15 cellular contexts compared by ENCODE assay signal in the genomic region with DNA sequence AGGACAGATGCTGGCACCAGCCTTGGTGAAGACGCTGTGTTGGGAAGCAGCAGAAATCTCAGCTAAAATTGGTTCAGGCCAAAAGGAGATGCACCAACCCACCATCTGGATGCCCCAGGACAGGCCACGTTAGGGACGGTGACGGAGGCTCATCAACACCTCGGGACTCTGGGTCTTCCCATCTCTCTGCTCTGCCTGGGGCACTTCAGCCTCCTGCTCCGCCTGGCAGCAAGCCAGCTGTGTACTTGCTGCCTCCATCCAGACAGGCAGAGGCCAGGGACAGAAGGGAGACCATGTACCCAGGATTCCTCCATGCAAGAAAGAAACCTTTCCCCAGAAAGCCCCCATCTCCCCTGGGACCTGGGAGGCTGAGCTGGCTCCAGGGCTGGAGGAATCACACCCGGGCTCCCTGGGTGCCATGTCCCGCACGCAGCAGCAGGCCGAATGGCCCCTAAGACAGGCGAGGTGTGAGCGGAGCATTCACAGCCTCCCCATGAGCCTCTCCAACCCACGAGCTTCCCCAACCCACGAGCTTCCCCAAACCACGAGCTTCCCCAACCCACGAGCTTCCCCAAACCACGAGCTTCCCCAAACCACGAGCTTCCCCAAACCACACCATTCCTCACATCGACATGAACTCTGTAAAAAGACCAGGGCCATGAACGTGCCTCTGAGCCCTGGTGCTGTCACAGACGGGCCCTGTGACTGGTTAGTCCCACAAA.
DNase-seq lines count a peak whose midpoint lies in the region; ATAC-seq, FAIRE-seq and TF ChIP-seq lines count a peak whose summit lies in the region.
"Had no signal": no experiment of that assay in that cellular context is flagged by ENCODE, and none has a peak within 500 bp of the region (broad histone marks: within the 10 kb centered on the region; RNA-seq: fewer than 3 reads in every experiment).

No MANE protein-coding gene starts in this region.

- intact Hi-C loops in left lung (cut with DNase I) = no loop called here
- intact Hi-C loops in CD4-positive, alpha-beta T cell (cut with DNase I, micrococcal nuclease) = no loop called here

- H3K27me3 Mint-ChIP-seq in stimulated activated naive CD8-positive, alpha-beta T cell treated with anti-CD3 and anti-CD28 coated beads, Interleukin-15, amount 100 ng/mL, for 72 hours = peaks cover 19% of the 10 kb centered on the region
- peaks cover 4% of the 10 kb centered on the region for H3K27me3 Mint-ChIP-seq in brain
- H3K27me3 Mint-ChIP-seq in CD4-positive, alpha-beta T cell = peaks cover 7% of the 10 kb centered on the region

- H3K27ac Mint-ChIP-seq in stimulated activated naive CD8-positive, alpha-beta T cell treated with anti-CD3 and anti-CD28 coated beads, Interleukin-15, amount 100 ng/mL, for 72 hours = no peak overlapping the region
- peak overlapping the region in 3 of 5 experiments; percentile 81 to 87 (median 84) for H3K27ac Mint-ChIP-seq in brain
- H3K27ac Mint-ChIP-seq in CD4-positive, alpha-beta T cell = no peak overlapping the region
- H3K27ac Mint-ChIP-seq: activated naive CD8-positive, alpha-beta T cell treated with anti-CD3 and anti-CD28 coated beads, Interleukin-2, amount 50 U/mL, for 24 hours; effector memory CD8-positive, alpha-beta T cell; T-helper 2 cell treated with Interferon-gamma antibody and Interleukin-4, amounts not matched to agents 5 μg/mL and 100 μg/mL, for 36 hours had no signal

- H3K36me3 Mint-ChIP-seq in brain = no peaks in the 10 kb centered on the region
- H3K36me3 Mint-ChIP-seq in CD4-positive, alpha-beta T cell (ENCODE audit: low read depth) = no peaks in the 10 kb centered on the region

- H3K4me1 Mint-ChIP-seq in stimulated activated naive CD8-positive, alpha-beta T cell treated with anti-CD3 and anti-CD28 coated beads, Interleukin-15, amount 100 ng/mL, for 72 hours = peaks cover 4% of the 10 kb centered on the region
- H3K4me1 Mint-ChIP-seq in brain = peaks cover 35% of the 10 kb centered on the region
- H3K4me1 Mint-ChIP-seq in CD4-positive, alpha-beta T cell (ENCODE audit: low read depth) = no peaks in the 10 kb centered on the region
- H3K4me1 Mint-ChIP-seq: activated naive CD8-positive, alpha-beta T cell treated with anti-CD3 and anti-CD28 coated beads, Interleukin-2, amount 50 U/mL, for 24 hours had no signal

- H3K4me3 ChIP-seq in left lung (no peak overlapping the region), BE2C (ENCODE audit: low read depth, low read length) (no peak overlapping the region)

- H3K9me3 ChIP-seq in left lung (no peaks in the 10 kb centered on the region), BE2C (no peaks in the 10 kb centered on the region)
- no peaks in the 10 kb centered on the region for H3K9me3 ChIP-seq in CD4-positive, alpha-beta T cell (ENCODE audit: control insufficient read depth, low read length)

- H3K27me3 ChIP-seq in left lung (peaks cover 0 to 63% of the 10 kb centered on the region in 2 donors), BE2C (no peaks in the 10 kb centered on the region; the same call in 1 of the 2 replicates)
- no peaks in the 10 kb centered on the region for H3K27me3 ChIP-seq in CD4-positive, alpha-beta T cell (ENCODE audit: control insufficient read depth, insufficient read depth, low read length)

- TF ChIP-seq CTCF in brain (conservative IDR thresholded peaks at IDR 0.05) (no peak), left lung (IDR thresholded peaks at IDR 0.05) (no peak), BE2C (IDR thresholded peaks at IDR 0.05; ENCODE audit: low read depth, low read length) (no peak)
- TF ChIP-seq CTCF in CD4-positive, alpha-beta T cell (IDR thresholded peaks at IDR 0.05) = no peak

- no peak overlapping the region for H3K27ac ChIP-seq in left lung
- H3K27ac ChIP-seq in CD4-positive, alpha-beta T cell (ENCODE audit: low read depth, low read length) = no peak overlapping the region

- peak; percentile 15 for ATAC-seq in stimulated activated naive CD8-positive, alpha-beta T cell treated with anti-CD3 and anti-CD28 coated beads, Interleukin-15, Interleukin-2, amounts not matched to agents 100 U/mL and 50 U/mL, for 24 hours
- no peak for ATAC-seq in stimulated activated naive CD8-positive, alpha-beta T cell treated with anti-CD3 and anti-CD28 coated beads, Interleukin-15, amount 100 ng/mL, for 72 hours
- ATAC-seq in left lung (peak; percentile 12), HG03108 (IDR thresholded peaks at IDR 0.05; ENCODE audit: unreplicated experiment) (no peak)
- ATAC-seq in CD4-positive, alpha-beta T cell (ENCODE audit: poor library complexity) = no peak
- ATAC-seq: activated naive CD8-positive, alpha-beta T cell treated with anti-CD3 and anti-CD28 coated beads, Interleukin-2, amount 50 U/mL, for 24 hours; effector memory CD8-positive, alpha-beta T cell had no signal

- DNase-seq in stimulated activated naive CD8-positive, alpha-beta T cell treated with anti-CD3 and anti-CD28 coated beads, Interleukin-15, Interleukin-2, amounts not matched to agents 100 U/mL and 50 U/mL, for 24 hours = no peak
- DNase-seq in stimulated activated naive CD8-positive, alpha-beta T cell treated with anti-CD3 and anti-CD28 coated beads, Interleukin-15, amount 100 ng/mL, for 72 hours = no peak
- DNase-seq in left lung (no peak), frontal cortex (ENCODE audit: low spot score in 2 of 2) (no peak), BE2C (no peak)
- no peak for DNase-seq in CD4-positive, alpha-beta T cell
- DNase-seq: activated CD4-positive, CD25-positive, alpha-beta regulatory T cell; activated naive CD8-positive, alpha-beta T cell treated with anti-CD3 and anti-CD28 coated beads, Interleukin-2, amount 50 U/mL, for 24 hours; effector memory CD8-positive, alpha-beta T cell; KG1; NCI-H1048 had no signal

- no peaks in the 10 kb centered on the region for H3K9me3 Mint-ChIP-seq in stimulated activated naive CD8-positive, alpha-beta T cell treated with anti-CD3 and anti-CD28 coated beads, Interleukin-15, amount 100 ng/mL, for 72 hours
- peaks cover 0 to 4% (median 0%) of the 10 kb centered on the region in 5 experiments for H3K9me3 Mint-ChIP-seq in brain
- no peaks in the 10 kb centered on the region for H3K9me3 Mint-ChIP-seq in CD4-positive, alpha-beta T cell
- H3K9me3 Mint-ChIP-seq: activated naive CD8-positive, alpha-beta T cell treated with anti-CD3 and anti-CD28 coated beads, Interleukin-2, amount 50 U/mL, for 24 hours; effector memory CD8-positive, alpha-beta T cell; neural crest cell; T-helper 2 cell treated with Interferon-gamma antibody and Interleukin-4, amounts not matched to agents 5 μg/mL and 100 μg/mL, for 36 hours had no signal

- H3K4me1 ChIP-seq in left lung = peaks cover 0 to 12% of the 10 kb centered on the region in 2 donors
- no peaks in the 10 kb centered on the region for H3K4me1 ChIP-seq in BE2C

- no peak for FAIRE-seq in frontal cortex (lab: Jason Lieb, UNC)

- H3K36me3 ChIP-seq in left lung (no peaks in the 10 kb centered on the region), BE2C (no peaks in the 10 kb centered on the region)

- POLR2A ChIA-PET in CD4-positive, alpha-beta T cell (lab: Charles Lee) = no interaction called here

- no peak overlapping the region for H3K4me3 Mint-ChIP-seq in stimulated activated naive CD8-positive, alpha-beta T cell treated with anti-CD3 and anti-CD28 coated beads, Interleukin-15, amount 100 ng/mL, for 72 hours
- no peak overlapping the region for H3K4me3 Mint-ChIP-seq in brain
- H3K4me3 Mint-ChIP-seq in CD4-positive, alpha-beta T cell = no peak overlapping the region
- H3K4me3 Mint-ChIP-seq: activated naive CD8-positive, alpha-beta T cell treated with anti-CD3 and anti-CD28 coated beads, Interleukin-2, amount 50 U/mL, for 24 hours; effector memory CD8-positive, alpha-beta T cell; neural crest cell; T-helper 2 cell treated with Interferon-gamma antibody and Interleukin-4, amounts not matched to agents 5 μg/mL and 100 μg/mL, for 36 hours had no signal

- CTCF ChIA-PET in CD4-positive, alpha-beta T cell (lab: Charles Lee) = no interaction called here

Comparison
In these comparisons a context has a peak if more than half of its experiments do, and no peak if none do; other contexts are left out.
1. ATAC-seq: peak in stimulated activated naive CD8-positive, alpha-beta T cell treated with anti-CD3 and anti-CD28 coated beads, Interleukin-15, Interleukin-2, amounts not matched to agents 100 U/mL and 50 U/mL, for 24 hours (single experiment) and left lung (single experiment); none in stimulated activated naive CD8-positive, alpha-beta T cell treated with anti-CD3 and anti-CD28 coated beads, Interleukin-15, amount 100 ng/mL, for 72 hours (single experiment), CD4-positive, alpha-beta T cell (single experiment) and HG03108 (single experiment).
2. H3K27ac Mint-ChIP-seq: peak in brain (3 of 5); none in stimulated activated naive CD8-positive, alpha-beta T cell treated with anti-CD3 and anti-CD28 coated beads, Interleukin-15, amount 100 ng/mL, for 72 hours (0 of 2) and CD4-positive, alpha-beta T cell (single experiment).